Comparison of ENCODE assay signal across 12 cellular contexts in genomic region chr4:6257243-6258025, GRCh38. TPM values are rescaled to one million over a fixed set of nuclear protein-coding genes. Genes with fewer than 3 reads are reported as not detected.
DNase-seq lines count a peak whose midpoint lies in the region; ATAC-seq and TF ChIP-seq lines count a peak whose summit lies in the region.
"Had no signal": no experiment of that assay in that cellular context is flagged by ENCODE, and none has a peak within 500 bp of the region (broad histone marks: within the 10 kb centered on the region; RNA-seq: fewer than 3 reads in every experiment).

No MANE protein-coding gene starts in this region.

- peak; percentile 36 to 57 for ATAC-seq in activated T-cell treated with anti-CD3 and anti-CD28 coated beads, Interleukin-2, amount 50 U/mL, for 72 hours (replicated peaks in 1 of 2)
- ATAC-seq in GM18867 (IDR thresholded peaks at IDR 0.05; ENCODE audit: unreplicated experiment), result no peak

- 26 to 34% methylated on average over 19 of the region's 19 CpGs for WGBS in tibial nerve, 2 donors

- TF ChIP-seq EP300 in tibial nerve (IDR thresholded peaks at IDR 0.05), result no peak

- H3K27ac ChIP-seq in substantia nigra (ENCODE audit: low read depth, low read length, poor library complexity, severe bottlenecking) (peak overlapping the region; percentile 9), tibial nerve (peak overlapping the region in 2 of 4 donors; percentile 37 to 77)

- no peaks in the 10 kb centered on the region for H3K27me3 ChIP-seq in tibial nerve
- H3K27me3 ChIP-seq: pancreas had no signal

- H3K9me3 ChIP-seq in tibial nerve, result no peaks in the 10 kb centered on the region
- H3K9me3 ChIP-seq: pancreas had no signal

- H3K4me1 Mint-ChIP-seq in activated T-cell treated with anti-CD3 and anti-CD28 coated beads, Interleukin-2, amount 50 U/mL, for 72 hours (ENCODE audit: low read depth), result peaks cover 11% of the 10 kb centered on the region

- H3K4me1 ChIP-seq in tibial nerve, result no peaks in the 10 kb centered on the region
- H3K4me1 ChIP-seq: pancreas had no signal

- H3K36me3 Mint-ChIP-seq in activated T-cell treated with anti-CD3 and anti-CD28 coated beads, Interleukin-2, amount 50 U/mL, for 72 hours (ENCODE audit: insufficient read depth in 2 of 2), result no peaks in the 10 kb centered on the region
- H3K36me3 Mint-ChIP-seq: T-cell had no signal

- no peak overlapping the region for H3K4me3 ChIP-seq in tibial nerve
- H3K4me3 ChIP-seq: pancreas had no signal

- DNase-seq in activated T-cell treated with anti-CD3 and anti-CD28 coated beads, Interleukin-2, amount 50 U/mL, for 72 hours, result peak in 1 of 2 donors; percentile 25
- no peak for DNase-seq in activated T-cell treated with anti-CD3 and anti-CD28 coated beads for 4 hours
- peak; percentile 44 for DNase-seq in RPMI8226
- DNase-seq in islet precursor cell, result peak; percentile 90
- peak in 11 of 49 donors; percentile 15 to 64 (median 41) for DNase-seq in substantia nigra (lab: John Stamatoyannopoulos, UW)
- DNase-seq in NK-92 treated with Interleukin-12 subunit alpha and Interleukin-12 subunit beta, amount 100 ng/mL, for 24 hours (lab: John Stamatoyannopoulos, UW), result no peak
- DNase-seq in tibial nerve (ENCODE audit: low spot score in 2 of 2), result no peak
- DNase-seq: NCI-H2227 treated with DMSO at 0.1 percent for 48 hours, T-cell had no signal

- peak overlapping the region; percentile 11 to 58 for H3K4me3 Mint-ChIP-seq in activated T-cell treated with anti-CD3 and anti-CD28 coated beads, Interleukin-2, amount 50 U/mL, for 72 hours
- H3K4me3 Mint-ChIP-seq: T-cell had no signal

- no peaks in the 10 kb centered on the region for H3K36me3 ChIP-seq in tibial nerve
- H3K36me3 ChIP-seq: pancreas had no signal

- no peak for TF ChIP-seq CTCF in tibial nerve (IDR thresholded peaks at IDR 0.05)

- no peaks in the 10 kb centered on the region for H3K9me3 Mint-ChIP-seq in activated T-cell treated with anti-CD3 and anti-CD28 coated beads, Interleukin-2, amount 50 U/mL, for 72 hours
- H3K9me3 Mint-ChIP-seq: T-cell had no signal

- peaks cover 52% of the 10 kb centered on the region for H3K27me3 Mint-ChIP-seq in activated T-cell treated with anti-CD3 and anti-CD28 coated beads, Interleukin-2, amount 50 U/mL, for 72 hours (ENCODE audit: low read depth)

- TF ChIP-seq POLR2A in tibial nerve (IDR thresholded peaks at IDR 0.05), result no peak

- H3K27ac Mint-ChIP-seq in activated T-cell treated with anti-CD3 and anti-CD28 coated beads, Interleukin-2, amount 50 U/mL, for 72 hours, result no peak overlapping the region

RNA-seq across cellular contexts. Expression of gene WFS1, which starts 12.2 kb away (rescaled TPM):
- 1 to 10 TPM; 5.3 to 7.4 TPM for total RNA-seq in activated T-cell treated with anti-CD3 and anti-CD28 coated beads, Interleukin-2, amount 50 U/mL, for 72 hours
- 100 to 1,000 TPM in 1 of 4 donors, 10 to 100 TPM in 3; 52.8 to 125 (median 57.9) TPM for total RNA-seq in tibial nerve

RNA-seq across cellular contexts. Expression of gene JAKMIP1, which starts 57.1 kb away (rescaled TPM):
- 10 to 100 TPM in 1 of 2 donors, 1 to 10 TPM in 1; 9.0 to 33.7 TPM for total RNA-seq in activated T-cell treated with anti-CD3 and anti-CD28 coated beads, Interleukin-2, amount 50 U/mL, for 72 hours
- total RNA-seq in tibial nerve, result 1 to 10 TPM in 2 of 4 donors, under 1 TPM in 2; 0.30 to 2.5 (median 1.2) TPM
- total RNA-seq: HT-29 had no signal

Comparison
In these comparisons a context has a peak if more than half of its experiments do, and no peak if none do; other contexts are left out.
1. DNase-seq: peak in RPMI8226 (single experiment) and islet precursor cell (single experiment); none in activated T-cell treated with anti-CD3 and anti-CD28 coated beads for 4 hours (single experiment), NK-92 treated with Interleukin-12 subunit alpha and Interleukin-12 subunit beta, amount 100 ng/mL, for 24 hours (single experiment) and tibial nerve (0 of 2).
2. RNA of gene WFS1, which starts 12.2 kb away (total RNA-seq): 52.8 to 125 TPM in tibial nerve; 5.3 to 7.4 TPM in activated T-cell treated with anti-CD3 and anti-CD28 coated beads, Interleukin-2, amount 50 U/mL, for 72 hours; every median in the first group is over 4 times any median in the second.